ENCODE assay signal across 11 cellular contexts in the genomic region with DNA sequence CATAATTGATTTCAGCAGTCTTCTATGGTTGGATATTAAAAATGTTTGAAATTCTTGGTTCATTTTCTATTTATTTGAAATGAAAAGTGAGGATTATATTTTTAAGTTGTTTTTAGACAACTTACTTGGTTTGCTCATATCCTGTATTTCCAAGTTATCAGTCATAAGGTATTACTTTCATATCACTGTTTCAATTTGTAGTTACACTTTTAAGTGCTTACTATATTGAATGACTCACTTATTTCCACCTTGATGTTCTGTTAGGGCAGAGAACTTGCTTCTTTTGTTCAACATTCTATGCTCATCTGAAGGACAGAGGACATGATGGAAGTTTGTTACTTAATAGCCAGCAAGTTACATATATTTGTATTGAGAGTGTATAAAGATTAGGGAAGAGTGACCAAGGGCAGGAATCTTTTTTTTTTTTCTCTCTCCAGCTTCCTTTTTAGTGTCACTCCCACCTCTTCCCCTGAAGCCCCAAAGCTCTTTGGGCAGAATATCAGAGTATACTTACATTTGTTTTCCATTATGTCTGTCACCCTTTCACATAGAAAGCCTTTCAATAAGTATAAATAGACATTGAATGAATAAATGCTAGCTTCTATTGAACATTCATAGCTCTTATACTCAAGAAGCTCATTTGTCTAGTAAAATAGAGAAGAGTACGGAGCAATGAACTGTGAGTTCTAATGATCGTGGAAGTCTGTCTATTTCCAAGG. TPM values are rescaled to one million over a fixed set of nuclear protein-coding genes. Genes with fewer than 3 reads are reported as not detected.
DNase-seq lines count a peak whose midpoint lies in the region; ATAC-seq and TF ChIP-seq lines count a peak whose summit lies in the region.
"Had no signal": no experiment of that assay in that cellular context is flagged by ENCODE, and none has a peak within 500 bp of the region (broad histone marks: within the 10 kb centered on the region; RNA-seq: fewer than 3 reads in every experiment).

No MANE protein-coding gene starts in this region.

- peaks cover 16% of the 10 kb centered on the region for H4K20me1 ChIP-seq in OCI-LY3 (ENCODE audit: insufficient read depth, low read length)

- intact Hi-C loops in MCF 10A (cut with micrococcal nuclease): no loop called here
- intact Hi-C loops in breast epithelium (cut with DNase I; ENCODE audit: low total_unique reads): no loop called here
- intact Hi-C loops in heart left ventricle (cut with DNase I): no loop called here

- no peak overlapping the region for H2AFZ ChIP-seq in OCI-LY3 (ENCODE audit: low read depth, low read length)

- H3K36me3 ChIP-seq in breast epithelium: no peaks in the 10 kb centered on the region
- H3K36me3 ChIP-seq in OCI-LY3 (replicated peaks; ENCODE audit: low read depth, low read length): peaks cover 26% of the 10 kb centered on the region
- H3K36me3 ChIP-seq in heart left ventricle: peaks cover 0 to 36% (median 12%) of the 10 kb centered on the region in 9 donors
- H3K36me3 ChIP-seq: pancreas had no signal

- no peaks in the 10 kb centered on the region for H3K27me3 Mint-ChIP-seq in MCF 10A (ENCODE audit: insufficient read depth, unreplicated experiment)

- no peaks in the 10 kb centered on the region for H3K9me3 Mint-ChIP-seq in MCF 10A (ENCODE audit: unreplicated experiment)

- H3K4me1 ChIP-seq in breast epithelium: no peaks in the 10 kb centered on the region
- peaks cover 14% of the 10 kb centered on the region for H3K4me1 ChIP-seq in OCI-LY3 (ENCODE audit: low read length)
- H3K4me1 ChIP-seq in heart left ventricle: peaks cover 0 to 11% (median 0%) of the 10 kb centered on the region in 12 donors
- H3K4me1 ChIP-seq: BLaER1, pancreas had no signal

- no peak for TF ChIP-seq CTCF in MCF 10A (IDR thresholded peaks at IDR 0.05; ENCODE audit: unreplicated experiment)
- TF ChIP-seq CTCF in breast epithelium (IDR thresholded peaks at IDR 0.05): no peak
- TF ChIP-seq CTCF in OCI-LY3 (IDR thresholded peaks at IDR 0.05; ENCODE audit: low read depth, low read length): no peak
- TF ChIP-seq CTCF in heart left ventricle (IDR thresholded peaks at IDR 0.05): no peak

- H3K4me2 ChIP-seq in OCI-LY3 (ENCODE audit: low read length): peak overlapping the region; percentile 9
- H3K4me2 ChIP-seq: BLaER1 had no signal

- no TSS peak for BruUV-seq in MCF 10A (replicated peaks; lab: Mats Ljungman, UMichigan)

- peaks cover 13% of the 10 kb centered on the region for H3K36me3 Mint-ChIP-seq in MCF 10A (ENCODE audit: insufficient read depth, unreplicated experiment)

- H3K9ac ChIP-seq in OCI-LY3 (ENCODE audit: low read length): no peak overlapping the region
- H3K9ac ChIP-seq: BLaER1 had no signal

- H3K4me3 ChIP-seq in breast epithelium (no peak overlapping the region), OCI-LY3 (ENCODE audit: low read length) (no peak overlapping the region), heart left ventricle (no peak overlapping the region)
- H3K4me3 ChIP-seq: BLaER1, pancreas had no signal

- TF ChIP-seq POLR2A in breast epithelium (IDR thresholded peaks at IDR 0.05): no peak
- TF ChIP-seq POLR2A in heart left ventricle (IDR thresholded peaks at IDR 0.05): no peak

- H3K4me1 Mint-ChIP-seq in MCF 10A (ENCODE audit: insufficient read depth, unreplicated experiment): no peaks in the 10 kb centered on the region

- ATAC-seq in HG02884 (IDR thresholded peaks at IDR 0.05; ENCODE audit: unreplicated experiment) (peak; percentile 94), heart left ventricle (no peak)
- ATAC-seq: pancreas had no signal

- CTCF ChIA-PET in MCF 10A (lab: Yijun Ruan, JAX): interaction anchor here (1.1 to 1.4 kb wide), 2 partner anchors 44 to 103 kb away, joined by 3 to 4 read pairs; no protein-coding TSS in a partner anchor

- no peak overlapping the region for H3K27ac Mint-ChIP-seq in MCF 10A (ENCODE audit: low read depth, unreplicated experiment)

- no peak overlapping the region for H3K4me3 Mint-ChIP-seq in MCF 10A (ENCODE audit: unreplicated experiment)

- DNase-seq in MCF 10A (ENCODE audit: unreplicated experiment): peak; percentile 1
- no peak for DNase-seq in breast epithelium (ENCODE audit: low spot score in 2 of 2)
- DNase-seq in heart left ventricle: no peak
- no peak for DNase-seq in NCI-H2227 treated with DMSO at 0.1 percent for 48 hours (lab: John Stamatoyannopoulos, UW)
- DNase-seq in NK-92 treated with Interleukin-12 subunit alpha and Interleukin-12 subunit beta, amount 100 ng/mL, for 24 hours (lab: John Stamatoyannopoulos, UW): no peak
- DNase-seq in NCI-H1436 treated with DMSO at 0.1 percent for 48 hours (lab: John Stamatoyannopoulos, UW): no peak
- DNase-seq: NCI-H1694 treated with DMSO at 0.1 percent for 48 hours, pancreas had no signal

- H3K9me3 ChIP-seq in breast epithelium (no peaks in the 10 kb centered on the region), OCI-LY3 (ENCODE audit: insufficient read depth, low read length) (no peaks in the 10 kb centered on the region), heart left ventricle (no peaks in the 10 kb centered on the region)
- H3K9me3 ChIP-seq: BLaER1, pancreas had no signal

- no peaks in the 10 kb centered on the region for H3K79me2 ChIP-seq in OCI-LY3 (ENCODE audit: low read length)

- POLR2A ChIA-PET in MCF 10A (lab: Yijun Ruan, JAX): interaction anchor here (0.7 to 0.8 kb wide), 2 partner anchors 26 to 989 kb away, joined by 3 read pairs; no protein-coding TSS in a partner anchor

- no peak overlapping the region for H3K27ac ChIP-seq in breast epithelium
- H3K27ac ChIP-seq in OCI-LY3 (ENCODE audit: low read length): no peak overlapping the region
- H3K27ac ChIP-seq in heart left ventricle: no peak overlapping the region
- H3K27ac ChIP-seq: BLaER1, pancreas had no signal

- WGBS in heart left ventricle, 4 donors: 90 to 92% (median 92%) methylated on average over 2 of the region's 2 CpGs

- H3K27me3 ChIP-seq in breast epithelium (no peaks in the 10 kb centered on the region), OCI-LY3 (ENCODE audit: low read depth, low read length) (no peaks in the 10 kb centered on the region), heart left ventricle (no peaks in the 10 kb centered on the region)
- H3K27me3 ChIP-seq: BLaER1, pancreas had no signal

RNA-seq across cellular contexts. Expression of a gene that starts 28.1 kb away (rescaled TPM):
- total RNA-seq in MCF 10A (2022): 50.5 and 55.4 TPM in 2 replicates
- 10 to 100 TPM; 33.4 to 70.4 (median 45.9) TPM for total RNA-seq in breast epithelium
- total RNA-seq in heart left ventricle: 10 to 100 TPM; 15.9 to 44.3 (median 29.9) TPM
- 10 to 100 TPM in 1 of 2 donors, 1 to 10 TPM in 1; 9.5 to 28.2 TPM for polyA plus RNA-seq in heart left ventricle
